ENCODE assay signal across 11 cellular contexts in genomic region chr16:8859913-8860881, GRCh38. TPM values are rescaled to one million over a fixed set of nuclear protein-coding genes. Genes with fewer than 3 reads are reported as not detected.
DNase-seq lines count a peak whose midpoint lies in the region; ATAC-seq and TF ChIP-seq lines count a peak whose summit lies in the region.
"Had no signal": no experiment of that assay in that cellular context is flagged by ENCODE, and none has a peak within 500 bp of the region (broad histone marks: within the 10 kb centered on the region; RNA-seq: fewer than 3 reads in every experiment).

No MANE protein-coding gene starts in this region.

- H3K9me3 Mint-ChIP-seq in activated T-cell treated with anti-CD3 and anti-CD28 coated beads, Interleukin-2, amount 50 U/mL, for 4 hours, result no peaks in the 10 kb centered on the region
- H3K9me3 Mint-ChIP-seq: activated T-helper 2 cell treated with anti-CD3 and anti-CD28 coated beads, Interferon-gamma antibody, Interleukin-2, Interleukin-4, amounts not matched to agents 10 μg/mL and 5 μg/mL and 100 μg/mL, durations not matched to agents 14 hours and 24 hours and 36 hours; T-helper 1 cell treated with Interleukin-12 subunit alpha and Interleukin-12 subunit beta and Interleukin-4 antibody, amounts not matched to agents 30 μg/mL and 1 μg/mL, for 36 hours had no signal

- no peak overlapping the region for H3K4me3 ChIP-seq in body of pancreas
- no peak overlapping the region for H3K4me3 ChIP-seq in skeletal muscle cell (ENCODE audit: low read depth, low read length)

- peak; percentile 22 for ATAC-seq in body of pancreas
- peak in 1 of 2 donors; percentile 29 for ATAC-seq in left cardiac atrium
- no peak for ATAC-seq in GM18519 (IDR thresholded peaks at IDR 0.05; ENCODE audit: low FRiP score, unreplicated experiment)
- no peak for ATAC-seq in activated T-cell treated with anti-CD3 and anti-CD28 coated beads, Interleukin-2, amount 50 U/mL, for 4 hours

- H3K4me1 Mint-ChIP-seq in activated T-cell treated with anti-CD3 and anti-CD28 coated beads, Interleukin-2, amount 50 U/mL, for 4 hours (ENCODE audit: low read depth), result peaks cover 21% of the 10 kb centered on the region

- peaks cover 65% of the 10 kb centered on the region for H3K4me1 ChIP-seq in body of pancreas

- WGBS in body of pancreas, 2 donors, result 53 to 56% methylated on average over 25 of the region's 25 CpGs

- H3K36me3 ChIP-seq in body of pancreas (replicated peaks in 1 of 2; ENCODE audit: insufficient read depth in 1 of 2, low read depth in 2 of 2), result peaks cover 4 to 6% of the 10 kb centered on the region in 2 donors

- peak overlapping the region in 3 of 4 donors; percentile 63 to 94 (median 94) for H3K27ac ChIP-seq in body of pancreas

- no peak for TF ChIP-seq CTCF in body of pancreas (IDR thresholded peaks at IDR 0.05)

- H3K36me3 Mint-ChIP-seq in activated T-cell treated with anti-CD3 and anti-CD28 coated beads, Interleukin-2, amount 50 U/mL, for 4 hours (ENCODE audit: insufficient read depth), result peaks cover 15% of the 10 kb centered on the region

- DNase-seq in ELR (ENCODE audit: low read depth) (peak; percentile 45), body of pancreas (peak; percentile 57 to 78 (median 66)), left cardiac atrium (peak; percentile 50), skeletal muscle cell (ENCODE audit: low read depth) (peak; percentile 19), HT-29 (ENCODE audit: low spot score) (no peak)
- DNase-seq in activated T-cell treated with anti-CD3 and anti-CD28 coated beads, Interleukin-2, amount 50 U/mL, for 4 hours, result no peak
- no peak for DNase-seq in stimulated activated CD4-positive, alpha-beta T cell treated with anti-CD3 and anti-CD28 coated beads, Interleukin-2, amount 100 ng/mL, for 24 hours
- DNase-seq: NCI-H524 treated with DMSO at 0.1 percent for 48 hours had no signal

- no peaks in the 10 kb centered on the region for H3K9me3 ChIP-seq in body of pancreas

- H3K4me3 Mint-ChIP-seq in activated T-cell treated with anti-CD3 and anti-CD28 coated beads, Interleukin-2, amount 50 U/mL, for 4 hours, result no peak overlapping the region
- H3K4me3 Mint-ChIP-seq: T-helper 1 cell treated with Interleukin-12 subunit alpha and Interleukin-12 subunit beta and Interleukin-4 antibody, amounts not matched to agents 30 μg/mL and 1 μg/mL, for 36 hours had no signal

- no peaks in the 10 kb centered on the region for H3K27me3 Mint-ChIP-seq in activated T-cell treated with anti-CD3 and anti-CD28 coated beads, Interleukin-2, amount 50 U/mL, for 4 hours (ENCODE audit: low read depth)

- no peaks in the 10 kb centered on the region for H3K27me3 ChIP-seq in body of pancreas

- intact Hi-C loops in body of pancreas (cut with DNase I) (loop anchor here (10.0 kb wide), 1 partner anchor 55 kb away; no protein-coding TSS in a partner anchor), left cardiac atrium (cut with DNase I) (no loop called here)

- peak in 1 of 3 donors; percentile 21 for TF ChIP-seq POLR2A in body of pancreas (IDR thresholded peaks at IDR 0.05)

RNA-seq across cellular contexts. Expression of gene CARHSP1, which starts 8.6 kb away (rescaled TPM):
- total RNA-seq in body of pancreas, result 10 to 100 TPM; 16.5 to 59.9 TPM
- 10 to 100 TPM; 35.5 to 37.6 TPM for total RNA-seq in left cardiac atrium
- 197 and 220 TPM in 2 replicates for total RNA-seq in HT-29 (2014; rRNA removed; shearing (Covaris generic))
- total RNA-seq in activated T-cell treated with anti-CD3 and anti-CD28 coated beads, Interleukin-2, amount 50 U/mL, for 4 hours, result 10 to 100 TPM; 14.7 to 17.8 (median 16.8) TPM

RNA-seq across cellular contexts. Expression of gene LITAFD, which starts 22.0 kb away (rescaled TPM):
- not detected for total RNA-seq in body of pancreas
- total RNA-seq in left cardiac atrium, result not detected
- not detected in 2 replicates for total RNA-seq in HT-29 (2014; rRNA removed; shearing (Covaris generic))
- total RNA-seq in activated T-cell treated with anti-CD3 and anti-CD28 coated beads, Interleukin-2, amount 50 U/mL, for 4 hours, result not detected
- total RNA-seq: activated T-helper 2 cell treated with anti-CD3 and anti-CD28 coated beads, Interferon-gamma antibody, Interleukin-2, Interleukin-4, amounts not matched to agents 10 μg/mL and 5 μg/mL and 100 μg/mL, durations not matched to agents 14 hours and 24 hours and 36 hours had no signal

Comparison
In these comparisons a context has a peak if more than half of its experiments do, and no peak if none do; other contexts are left out.
1. DNase-seq: peak in ELR (single experiment), body of pancreas (4 of 4), left cardiac atrium (single experiment) and skeletal muscle cell (single experiment); none in HT-29 (single experiment), activated T-cell treated with anti-CD3 and anti-CD28 coated beads, Interleukin-2, amount 50 U/mL, for 4 hours (single experiment) and stimulated activated CD4-positive, alpha-beta T cell treated with anti-CD3 and anti-CD28 coated beads, Interleukin-2, amount 100 ng/mL, for 24 hours (0 of 2).